ENCODE assay signal across 1 cellular context in genomic region chr6:168735268-168735949, GRCh38.
TF ChIP-seq lines count a peak whose summit lies in the region.

No MANE protein-coding gene starts in this region.

TF ChIP-seq in GM23338, 12 proteins besides CTCF, POLR2A, EP300 and RAD21 (continued from another document):
- TF ChIP-seq ZNF462 (CRISPR knock-in tag; IDR thresholded peaks at IDR 0.05), result no peak
